1 cellular context compared by ENCODE assay signal in the genomic region with DNA sequence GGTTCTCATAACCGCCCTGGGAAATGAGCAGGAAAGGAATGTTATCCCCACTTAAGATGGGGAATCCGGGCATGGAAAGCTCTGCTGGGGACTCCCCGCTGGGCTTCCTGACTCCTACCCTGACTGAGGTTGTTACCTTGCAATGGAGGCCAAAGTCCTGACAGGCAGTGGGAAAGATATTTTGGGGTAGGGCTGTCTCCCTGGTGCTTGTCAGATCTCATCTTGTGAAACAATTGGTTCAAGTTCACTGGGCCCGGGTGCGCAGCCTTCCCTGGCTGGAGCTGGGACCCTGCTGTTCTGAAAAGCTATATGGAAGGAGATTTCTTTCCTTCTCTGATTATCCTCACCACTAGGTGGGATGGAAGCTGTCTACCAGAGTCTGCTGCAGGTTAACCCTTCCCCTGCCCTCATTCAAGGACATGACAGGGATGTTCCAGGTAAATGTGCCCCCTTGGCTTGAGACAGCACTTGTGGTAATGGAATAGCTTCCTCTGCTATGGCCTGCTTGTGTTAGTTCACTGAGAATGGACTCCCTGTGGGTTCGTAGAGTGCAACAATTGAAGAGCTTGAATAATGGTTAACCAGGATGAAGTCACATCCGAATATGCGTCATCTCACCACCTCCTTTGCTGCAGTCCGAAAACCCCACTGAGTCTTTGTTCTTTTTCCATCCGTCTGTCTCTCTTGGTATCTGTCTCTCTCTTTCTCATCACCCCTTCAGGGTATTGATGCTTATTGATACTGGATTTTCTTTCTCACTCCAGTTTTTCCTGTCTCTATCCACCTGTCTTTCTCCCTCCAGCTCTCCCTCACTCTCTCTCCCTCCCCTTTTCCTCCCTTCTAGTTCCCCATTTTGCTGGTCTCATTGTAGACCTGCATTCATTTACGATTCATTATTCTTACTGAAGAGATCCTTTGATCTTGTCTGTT.
TF ChIP-seq lines count a peak whose summit lies in the region.

No MANE protein-coding gene starts in this region.

TF ChIP-seq in HepG2, 621 proteins besides CTCF, POLR2A, EP300 and RAD21 (continued from another document):
- TF ChIP-seq, protein P1, sequence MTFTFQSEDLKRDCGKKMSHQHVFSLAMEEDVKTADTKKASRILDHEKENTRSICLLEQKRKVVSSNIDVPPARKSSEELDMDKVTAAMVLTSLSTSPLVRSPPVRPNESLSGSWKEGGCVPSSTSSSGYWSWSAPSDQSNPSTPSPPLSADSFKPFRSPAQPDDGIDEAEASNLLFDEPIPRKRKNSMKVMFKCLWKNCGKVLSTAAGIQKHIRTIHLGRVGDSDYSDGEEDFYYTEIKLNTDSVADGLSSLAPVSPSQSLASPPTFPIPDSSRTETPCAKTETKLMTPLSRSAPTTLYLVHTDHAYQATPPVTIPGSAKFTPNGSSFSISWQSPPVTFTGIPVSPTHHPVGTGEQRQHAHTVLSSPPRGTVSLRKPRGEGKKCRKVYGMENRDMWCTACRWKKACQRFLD (CRISPR knock-in tag; IDR thresholded peaks at IDR 0.05; ENCODE audit: borderline replicate concordance): no peak
- TF ChIP-seq, protein P2, sequence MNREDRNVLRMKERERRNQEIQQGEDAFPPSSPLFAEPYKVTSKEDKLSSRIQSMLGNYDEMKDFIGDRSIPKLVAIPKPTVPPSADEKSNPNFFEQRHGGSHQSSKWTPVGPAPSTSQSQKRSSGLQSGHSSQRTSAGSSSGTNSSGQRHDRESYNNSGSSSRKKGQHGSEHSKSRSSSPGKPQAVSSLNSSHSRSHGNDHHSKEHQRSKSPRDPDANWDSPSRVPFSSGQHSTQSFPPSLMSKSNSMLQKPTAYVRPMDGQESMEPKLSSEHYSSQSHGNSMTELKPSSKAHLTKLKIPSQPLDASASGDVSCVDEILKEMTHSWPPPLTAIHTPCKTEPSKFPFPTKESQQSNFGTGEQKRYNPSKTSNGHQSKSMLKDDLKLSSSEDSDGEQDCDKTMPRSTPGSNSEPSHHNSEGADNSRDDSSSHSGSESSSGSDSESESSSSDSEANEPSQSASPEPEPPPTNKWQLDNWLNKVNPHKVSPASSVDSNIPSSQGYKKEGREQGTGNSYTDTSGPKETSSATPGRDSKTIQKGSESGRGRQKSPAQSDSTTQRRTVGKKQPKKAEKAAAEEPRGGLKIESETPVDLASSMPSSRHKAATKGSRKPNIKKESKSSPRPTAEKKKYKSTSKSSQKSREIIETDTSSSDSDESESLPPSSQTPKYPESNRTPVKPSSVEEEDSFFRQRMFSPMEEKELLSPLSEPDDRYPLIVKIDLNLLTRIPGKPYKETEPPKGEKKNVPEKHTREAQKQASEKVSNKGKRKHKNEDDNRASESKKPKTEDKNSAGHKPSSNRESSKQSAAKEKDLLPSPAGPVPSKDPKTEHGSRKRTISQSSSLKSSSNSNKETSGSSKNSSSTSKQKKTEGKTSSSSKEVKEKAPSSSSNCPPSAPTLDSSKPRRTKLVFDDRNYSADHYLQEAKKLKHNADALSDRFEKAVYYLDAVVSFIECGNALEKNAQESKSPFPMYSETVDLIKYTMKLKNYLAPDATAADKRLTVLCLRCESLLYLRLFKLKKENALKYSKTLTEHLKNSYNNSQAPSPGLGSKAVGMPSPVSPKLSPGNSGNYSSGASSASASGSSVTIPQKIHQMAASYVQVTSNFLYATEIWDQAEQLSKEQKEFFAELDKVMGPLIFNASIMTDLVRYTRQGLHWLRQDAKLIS (CRISPR knock-in tag; IDR thresholded peaks at IDR 0.05): no peak
- TF ChIP-seq BCL6 (CRISPR knock-in tag; IDR thresholded peaks at IDR 0.05): no peak
- no peak for TF ChIP-seq ZNF629 (CRISPR knock-in tag; conservative IDR thresholded peaks at IDR 0.05)
- TF ChIP-seq ZNF841 (CRISPR knock-in tag; IDR thresholded peaks at IDR 0.05; ENCODE audit: borderline replicate concordance): no peak
- 0 out of 2 replicates have a peak, but pooled peaks have one; percentile 19 for TF ChIP-seq ZNF589 (CRISPR knock-in tag; conservative IDR thresholded peaks at IDR 0.05)
- TF ChIP-seq, protein P3, sequence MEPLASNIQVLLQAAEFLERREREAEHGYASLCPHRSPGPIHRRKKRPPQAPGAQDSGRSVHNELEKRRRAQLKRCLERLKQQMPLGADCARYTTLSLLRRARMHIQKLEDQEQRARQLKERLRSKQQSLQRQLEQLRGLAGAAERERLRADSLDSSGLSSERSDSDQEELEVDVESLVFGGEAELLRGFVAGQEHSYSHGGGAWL (CRISPR knock-in tag; IDR thresholded peaks at IDR 0.05): no peak
- TF ChIP-seq, protein P4, sequence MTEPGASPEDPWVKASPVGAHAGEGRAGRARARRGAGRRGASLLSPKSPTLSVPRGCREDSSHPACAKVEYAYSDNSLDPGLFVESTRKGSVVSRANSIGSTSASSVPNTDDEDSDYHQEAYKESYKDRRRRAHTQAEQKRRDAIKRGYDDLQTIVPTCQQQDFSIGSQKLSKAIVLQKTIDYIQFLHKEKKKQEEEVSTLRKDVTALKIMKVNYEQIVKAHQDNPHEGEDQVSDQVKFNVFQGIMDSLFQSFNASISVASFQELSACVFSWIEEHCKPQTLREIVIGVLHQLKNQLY (CRISPR knock-in tag; IDR thresholded peaks at IDR 0.05): 0 out of 2 replicates have a peak, but pooled peaks have one; percentile 11
- no peak for TF ChIP-seq MIXL1 (CRISPR knock-in tag; IDR thresholded peaks at IDR 0.05)
- TF ChIP-seq GABPB1 (CRISPR knock-in tag; IDR thresholded peaks at IDR 0.05): no peak; the same call in 1 of the 2 replicates
- no peak for TF ChIP-seq TBX3 (IDR thresholded peaks at IDR 0.05; ENCODE audit: borderline replicate concordance)
- 0 out of 2 replicates have a peak, but pooled peaks have one; percentile 13 for TF ChIP-seq RELA (CRISPR knock-in tag; IDR thresholded peaks at IDR 0.05)
- no peak for TF ChIP-seq SRF (IDR thresholded peaks at IDR 0.05; ENCODE audit: low read depth, low read length)
- no peak for TF ChIP-seq ZNF615 (CRISPR knock-in tag; IDR thresholded peaks at IDR 0.05; ENCODE audit: borderline replicate concordance)
- TF ChIP-seq ZNF468 (CRISPR knock-in tag; IDR thresholded peaks at IDR 0.05): no peak
- peak; percentile 29; the same call in 1 of the 2 replicates for TF ChIP-seq KDM2A (CRISPR knock-in tag; IDR thresholded peaks at IDR 0.05; ENCODE audit: borderline replicate concordance, low read depth)
- peak; percentile 69; the same call in 1 of the 2 replicates for TF ChIP-seq KLF6 (CRISPR knock-in tag; IDR thresholded peaks at IDR 0.05)
- peak; percentile 29 for TF ChIP-seq ZNF747 (CRISPR knock-in tag; IDR thresholded peaks at IDR 0.05; ENCODE audit: borderline replicate concordance)
- TF ChIP-seq JUND (CRISPR knock-in tag; IDR thresholded peaks at IDR 0.05): 0 out of 2 replicates have a peak, but pooled peaks have one; percentile 12
- no peak for TF ChIP-seq HMGA1 (CRISPR knock-in tag; conservative IDR thresholded peaks at IDR 0.05)
- 0 out of 2 replicates have a peak, but pooled peaks have one; percentile 47 for TF ChIP-seq KAT8 (CRISPR knock-in tag; IDR thresholded peaks at IDR 0.05)
- no peak for TF ChIP-seq HNRNPUL1 (IDR thresholded peaks at IDR 0.05; ENCODE audit: low read depth, low read length)
- TF ChIP-seq RFX3 (CRISPR knock-in tag; IDR thresholded peaks at IDR 0.05): no peak
- no peak for TF ChIP-seq ZSCAN21 (CRISPR knock-in tag; IDR thresholded peaks at IDR 0.05; ENCODE audit: borderline replicate concordance)
- 0 out of 2 replicates have a peak, but pooled peaks have one; percentile 44 for TF ChIP-seq ZFP41 (CRISPR knock-in tag; IDR thresholded peaks at IDR 0.05; ENCODE audit: borderline replicate concordance)
- peak; percentile 47 for TF ChIP-seq ATF7 (IDR thresholded peaks at IDR 0.05)
- TF ChIP-seq ATF7 (CRISPR knock-in tag; IDR thresholded peaks at IDR 0.05): peak; percentile 48; the same call in 1 of the 2 replicates
- no peak for TF ChIP-seq ARNTL (CRISPR knock-in tag; IDR thresholded peaks at IDR 0.05)
- TF ChIP-seq ASH2L (IDR thresholded peaks at IDR 0.05; ENCODE audit: insufficient read length, low read depth, low read length): peak; percentile 64
- TF ChIP-seq CBX5 (CRISPR knock-in tag; IDR thresholded peaks at IDR 0.05; ENCODE audit: borderline replicate concordance): no peak; the same call in 1 of the 2 replicates
- no peak for TF ChIP-seq ZNF792 (CRISPR knock-in tag; IDR thresholded peaks at IDR 0.05)
- 0 out of 2 replicates have a peak, but pooled peaks have one; percentile 34 for TF ChIP-seq TOPORS (CRISPR knock-in tag; IDR thresholded peaks at IDR 0.05)
- TF ChIP-seq MIER3 (CRISPR knock-in tag; IDR thresholded peaks at IDR 0.05; ENCODE audit: borderline replicate concordance): peak; percentile 47; the same call in 1 of the 2 replicates
